Comparison of ENCODE assay signal across 28 cellular contexts in the genomic region with DNA sequence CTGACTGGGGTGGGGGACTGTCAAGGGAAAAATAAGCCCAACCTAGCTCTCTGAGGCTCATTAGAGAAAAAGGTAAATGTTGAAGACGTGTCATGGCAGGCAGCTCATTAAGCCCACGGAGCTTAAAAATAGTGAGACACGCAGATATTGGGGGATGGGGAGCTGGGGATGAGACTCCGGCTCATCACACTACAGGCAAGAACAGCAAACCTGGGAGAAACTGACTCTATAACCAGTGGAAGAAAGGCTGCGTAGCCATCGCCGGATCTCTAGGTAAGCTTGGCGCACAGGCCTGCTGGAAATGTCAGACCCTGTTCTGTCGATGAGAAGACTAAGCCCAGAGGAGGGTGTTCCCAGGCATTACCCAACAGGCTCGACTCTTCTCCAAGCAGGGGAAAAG.
"Had no signal": no experiment of that assay in that cellular context is flagged by ENCODE, and none has a peak within 500 bp of the region (broad histone marks: within the 10 kb centered on the region; RNA-seq: fewer than 3 reads in every experiment).

No MANE protein-coding gene starts in this region.

- H3K27ac ChIP-seq: esophagus squamous epithelium, left lung, psoas muscle, right lobe of liver, suprapubic skin, transverse colon, upper lobe of right lung, uterus had no signal

- H3K9me3 Mint-ChIP-seq: effector memory CD8-positive, alpha-beta T cell; nephron; stimulated activated naive CD8-positive, alpha-beta T cell treated with anti-CD3 and anti-CD28 coated beads, Interleukin-15, amount 100 ng/mL, for 72 hours had no signal

- DNase-seq: cortex of kidney; effector memory CD8-positive, alpha-beta T cell; erythroblast; esophagus squamous epithelium; foreskin melanocyte; glutamatergic neuron; left cardiac atrium; mammary epithelial cell; mesendoderm; midbrain; naive thymus-derived CD4-positive, alpha-beta T cell; retina; small intestine; stimulated activated CD4-positive, alpha-beta T cell treated with anti-CD3 and anti-CD28 coated beads, Interleukin-12 subunit alpha, Interleukin-12 subunit beta, amount 100 ng/mL, for 4 hours; stimulated activated CD4-positive, alpha-beta T cell treated with anti-CD3 and anti-CD28 coated beads, Interleukin-1b, Interleukin-23, amount 100 ng/mL, for 48 hours; stimulated activated CD4-positive, alpha-beta T cell treated with anti-CD3 and anti-CD28 coated beads, Interleukin-4, amount 100 ng/mL, for 1 hour; stimulated activated CD8-positive, alpha-beta memory T cell treated with anti-CD3 and anti-CD28 coated beads, Interleukin-4, amount 100 ng/mL, for 48 hours; stimulated activated naive CD4-positive, alpha-beta T cell; stimulated activated naive CD8-positive, alpha-beta T cell treated with anti-CD3 and anti-CD28 coated beads, Interleukin-15, amount 100 ng/mL, for 72 hours; transverse colon; upper lobe of right lung; uterus had no signal

- H3K36me3 Mint-ChIP-seq: naive thymus-derived CD4-positive, alpha-beta T cell had no signal

- H3K4me3 Mint-ChIP-seq: effector memory CD8-positive, alpha-beta T cell; naive thymus-derived CD4-positive, alpha-beta T cell; nephron; stimulated activated naive CD8-positive, alpha-beta T cell treated with anti-CD3 and anti-CD28 coated beads, Interleukin-15, amount 100 ng/mL, for 72 hours had no signal

- H3K36me3 ChIP-seq: esophagus squamous epithelium, left lung, right lobe of liver, suprapubic skin, transverse colon, upper lobe of right lung, uterus had no signal

- FAIRE-seq: endometrium, small intestine had no signal

- H3K27me3 ChIP-seq: right lobe of liver, uterus had no signal

- H3K4me3 ChIP-seq: esophagus squamous epithelium, left lung, psoas muscle, right lobe of liver, suprapubic skin, transverse colon, upper lobe of right lung, uterus had no signal

- H3K27ac Mint-ChIP-seq: effector memory CD8-positive, alpha-beta T cell; nephron had no signal

- H3K9me3 ChIP-seq: esophagus squamous epithelium, left lung, psoas muscle, right lobe of liver, suprapubic skin, transverse colon, upper lobe of right lung, uterus had no signal

- ATAC-seq: effector memory CD8-positive, alpha-beta T cell; left cardiac atrium; left lung; naive thymus-derived CD4-positive, alpha-beta T cell; psoas muscle; right lobe of liver; stimulated activated naive CD8-positive, alpha-beta T cell treated with anti-CD3 and anti-CD28 coated beads, Interleukin-15, amount 100 ng/mL, for 72 hours; upper lobe of right lung had no signal

- H3K4me1 ChIP-seq: psoas muscle, right lobe of liver, suprapubic skin, uterus had no signal
